ENCODE assay signal across 8 cellular contexts in genomic region chr17:64504769-64505319, GRCh38. TPM values are rescaled to one million over a fixed set of nuclear protein-coding genes. Genes with fewer than 3 reads are reported as not detected.
DNase-seq lines count a peak whose midpoint lies in the region; ATAC-seq and TF ChIP-seq lines count a peak whose summit lies in the region.

No MANE protein-coding gene starts in this region.

- H3K36me3 Mint-ChIP-seq in activated naive CD4-positive, alpha-beta T cell treated with anti-CD3 and anti-CD28 coated beads, Interleukin-2, amount 10 ng/mL, durations not matched to agents 7 days and 5 days: peaks cover 72% of the 10 kb centered on the region
- peaks cover 74% of the 10 kb centered on the region for H3K36me3 Mint-ChIP-seq in activated naive CD8-positive, alpha-beta T cell treated with anti-CD3 and anti-CD28 coated beads, Interleukin-2, amount 50 U/mL, for 24 hours (ENCODE audit: low read depth)

- TF ChIP-seq CTCF in kidney epithelial cell (IDR thresholded peaks at IDR 0.05; ENCODE audit: insufficient read depth, low read length, poor library complexity, severe bottlenecking) (no peak), testis (IDR thresholded peaks at IDR 0.05) (no peak)

- peak overlapping the region; percentile 100 for H3K27ac Mint-ChIP-seq in activated naive CD4-positive, alpha-beta T cell treated with anti-CD3 and anti-CD28 coated beads, Interleukin-2, amount 10 ng/mL, durations not matched to agents 7 days and 5 days
- H3K27ac Mint-ChIP-seq in activated naive CD8-positive, alpha-beta T cell treated with anti-CD3 and anti-CD28 coated beads, Interleukin-2, amount 50 U/mL, for 24 hours: peak overlapping the region; percentile 100

- no peak for ATAC-seq in activated naive CD8-positive, alpha-beta T cell treated with anti-CD3 and anti-CD28 coated beads, Interleukin-2, amount 50 U/mL, for 24 hours

- peaks cover 18% of the 10 kb centered on the region for H3K4me1 ChIP-seq in testis

- no peaks in the 10 kb centered on the region for H3K27me3 ChIP-seq in kidney epithelial cell (ENCODE audit: control insufficient read depth, insufficient read depth, low read length)
- no peaks in the 10 kb centered on the region for H3K27me3 ChIP-seq in testis

- H3K9me3 ChIP-seq in testis: no peaks in the 10 kb centered on the region

- CTCF ChIA-PET in activated naive CD4-positive, alpha-beta T cell treated with anti-CD3 and anti-CD28 coated beads, Interleukin-2, amount 10 ng/mL, durations not matched to agents 7 days and 5 days (lab: Charles Lee): interaction anchor here (2.1 to 4.6 kb wide), 4 partner anchors 9 to 144 kb away, joined by 6 to 27 read pairs (median 15); partner anchors contain the start of gene POLG2

- peak overlapping the region; percentile 98 to 100 for H3K27ac ChIP-seq in testis

- H3K4me3 Mint-ChIP-seq in activated naive CD4-positive, alpha-beta T cell treated with anti-CD3 and anti-CD28 coated beads, Interleukin-2, amount 10 ng/mL, durations not matched to agents 7 days and 5 days: peak overlapping the region; percentile 95
- peak overlapping the region; percentile 100 for H3K4me3 Mint-ChIP-seq in activated naive CD8-positive, alpha-beta T cell treated with anti-CD3 and anti-CD28 coated beads, Interleukin-2, amount 50 U/mL, for 24 hours

- H3K36me3 ChIP-seq in kidney epithelial cell (ENCODE audit: control insufficient read depth, insufficient read depth, low read length) (peaks cover 7% of the 10 kb centered on the region), testis (ENCODE audit: low read depth, missing control alignments) (no peaks in the 10 kb centered on the region)

- peaks cover 9% of the 10 kb centered on the region for H3K27me3 Mint-ChIP-seq in activated naive CD4-positive, alpha-beta T cell treated with anti-CD3 and anti-CD28 coated beads, Interleukin-2, amount 10 ng/mL, durations not matched to agents 7 days and 5 days
- H3K27me3 Mint-ChIP-seq in activated naive CD8-positive, alpha-beta T cell treated with anti-CD3 and anti-CD28 coated beads, Interleukin-2, amount 50 U/mL, for 24 hours: peaks cover 3% of the 10 kb centered on the region

- intact Hi-C loops in testis (cut with DNase I; ENCODE audit: low total_unique reads): no loop called here

- WGBS in testis, 2 donors: 0% methylated on average over 13 of the region's 13 CpGs

- H3K4me3 ChIP-seq in kidney epithelial cell (ENCODE audit: low read depth, low read length) (peak overlapping the region; percentile 100), testis (peak overlapping the region; percentile 98)

- DNase-seq in activated naive CD4-positive, alpha-beta T cell treated with anti-CD3 and anti-CD28 coated beads, Interleukin-2, amount 10 ng/mL, durations not matched to agents 7 days and 5 days: no peak
- no peak for DNase-seq in activated naive CD4-positive, alpha-beta T cell treated with anti-CD3 and anti-CD28 coated beads, Interleukin-2, amount 50 U/mL, for 16 hours
- DNase-seq in activated naive CD8-positive, alpha-beta T cell treated with anti-CD3 and anti-CD28 coated beads, Interleukin-2, amount 50 U/mL, for 24 hours: no peak
- DNase-seq in kidney epithelial cell (ENCODE audit: low read depth) (no peak), testis (peak; percentile 23), kidney tubule cell (ENCODE audit: low spot score) (no peak), HK-2 (ENCODE audit: unreplicated experiment) (no peak)
- no peak for DNase-seq in activated CD4-positive, alpha-beta T cell treated with anti-CD3 and anti-CD28 coated beads, Interleukin-2, amount 50 U/mL, for 48 hours

- H3K4me1 Mint-ChIP-seq in activated naive CD4-positive, alpha-beta T cell treated with anti-CD3 and anti-CD28 coated beads, Interleukin-2, amount 10 ng/mL, durations not matched to agents 7 days and 5 days: peaks cover 70% of the 10 kb centered on the region
- peaks cover 76% of the 10 kb centered on the region for H3K4me1 Mint-ChIP-seq in activated naive CD8-positive, alpha-beta T cell treated with anti-CD3 and anti-CD28 coated beads, Interleukin-2, amount 50 U/mL, for 24 hours

- no peak for TF ChIP-seq POLR2A in testis (IDR thresholded peaks at IDR 0.05)

- no peaks in the 10 kb centered on the region for H3K9me3 Mint-ChIP-seq in activated naive CD4-positive, alpha-beta T cell treated with anti-CD3 and anti-CD28 coated beads, Interleukin-2, amount 10 ng/mL, durations not matched to agents 7 days and 5 days
- H3K9me3 Mint-ChIP-seq in activated naive CD8-positive, alpha-beta T cell treated with anti-CD3 and anti-CD28 coated beads, Interleukin-2, amount 50 U/mL, for 24 hours: no peaks in the 10 kb centered on the region

RNA-seq across cellular contexts. Expression of gene DDX5, which starts 1.2 kb away (rescaled TPM):
- total RNA-seq in kidney epithelial cell (614 and 1,044 TPM in 2 replicates), testis (100 to 1,000 TPM; 557 to 697 TPM)
- polyA plus RNA-seq in testis (ENCODE audit: insufficient read depth, low read depth, low replicate concordance): 516 TPM

RNA-seq across cellular contexts. Expression of gene CEP95, which starts 1.9 kb away (rescaled TPM):
- total RNA-seq in kidney epithelial cell (38.6 and 39.8 TPM in 2 replicates), testis (10 to 100 TPM; 73.6 to 93.5 TPM)
- 54.1 TPM for polyA plus RNA-seq in testis (ENCODE audit: insufficient read depth, low read depth, low replicate concordance)

RNA-seq across cellular contexts. Expression of gene POLG2, which starts 8.0 kb away (rescaled TPM):
- total RNA-seq in kidney epithelial cell (6.9 and 7.6 TPM in 2 replicates), testis (10 to 100 TPM; 19.0 to 29.7 TPM)
- polyA plus RNA-seq in testis (ENCODE audit: insufficient read depth, low read depth, low replicate concordance): 47.1 TPM

RNA-seq across cellular contexts. Expression of gene MILR1, which starts 55.9 kb away (rescaled TPM):
- not detected in 2 replicates for total RNA-seq in kidney epithelial cell
- 1 to 10 TPM; 3.1 to 5.5 TPM for total RNA-seq in testis
- polyA plus RNA-seq in testis (ENCODE audit: insufficient read depth, low read depth, low replicate concordance): 3.7 TPM
